In the genomic region with DNA sequence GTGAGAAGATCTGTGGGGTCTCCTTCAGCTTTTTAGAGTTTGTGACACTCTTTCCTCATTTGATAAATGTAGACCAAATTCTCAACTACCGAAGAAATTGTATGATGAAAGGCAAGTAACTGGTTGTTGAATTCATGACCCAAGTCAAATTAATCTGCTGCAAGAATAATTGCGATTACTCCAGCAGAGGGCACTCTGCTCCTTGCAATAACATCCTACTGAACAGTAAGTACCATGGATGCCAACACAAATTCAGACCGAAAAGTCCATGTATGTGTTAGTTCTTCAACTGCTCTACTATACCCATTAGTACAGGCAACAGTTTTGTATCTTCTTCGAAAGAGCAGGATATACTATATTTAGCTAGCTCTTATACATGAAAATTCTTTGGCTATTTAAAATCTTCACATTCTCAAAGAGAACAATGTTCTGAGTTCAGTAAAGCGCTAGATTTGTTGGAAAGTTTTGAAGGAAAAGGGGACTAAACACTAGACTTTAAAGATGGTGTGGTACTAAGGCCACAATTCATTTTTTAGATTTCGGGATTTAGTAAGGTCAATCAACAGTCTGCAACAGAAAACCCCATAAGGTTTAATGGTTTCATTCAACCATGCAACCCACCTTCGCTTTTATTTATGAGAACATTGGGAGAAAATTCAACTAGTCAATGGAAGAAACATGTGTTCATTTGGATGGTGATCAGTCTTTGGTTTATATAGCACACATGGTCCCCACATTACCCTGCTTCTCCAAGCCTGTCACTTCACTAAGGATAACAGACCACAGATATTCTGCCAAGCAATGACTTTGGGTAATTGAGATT, we compare ENCODE assay signal across 8 cellular contexts.
DNase-seq lines count a peak whose midpoint lies in the region; ATAC-seq, FAIRE-seq and TF ChIP-seq lines count a peak whose summit lies in the region.

No MANE protein-coding gene starts in this region.

- no peak overlapping the region for H3K9ac ChIP-seq in K562 (ENCODE audit: insufficient read depth in 1 of 2, low read depth in 2 of 2, low read length in 2 of 2)

- H3K9me3 ChIP-seq in K562 (replicated peaks; ENCODE audit: control insufficient read depth, insufficient read depth, low read depth, low read length) (no peaks in the 10 kb centered on the region), small intestine (ENCODE audit: control insufficient read depth, low read depth) (no peaks in the 10 kb centered on the region)

- ATAC-seq in GM21529 (IDR thresholded peaks at IDR 0.05; ENCODE audit: unreplicated experiment) (peak; percentile 78), K562 (peak; percentile 81), GM18505 (IDR thresholded peaks at IDR 0.05; ENCODE audit: unreplicated experiment) (no peak)

- H3K36me3 ChIP-seq in K562 (ENCODE audit: control insufficient read depth, insufficient read depth, low read length) (no peaks in the 10 kb centered on the region), small intestine (ENCODE audit: control insufficient read depth in 2 of 2, insufficient read depth in 2 of 2, low read length in 2 of 2) (no peaks in the 10 kb centered on the region)

- TF ChIP-seq CTCF in RWPE1 (conservative IDR thresholded peaks at IDR 0.05; ENCODE audit: low read depth), result peak; percentile 79
- peak; percentile 51 to 79 (median 61) for TF ChIP-seq CTCF in K562 (IDR thresholded peaks at IDR 0.05 in 2 of 3, conservative IDR thresholded peaks at IDR 0.05 in 1 of 3; ENCODE audit: insufficient read depth in 2 of 3, low read depth in 1 of 3, low read length in 3 of 3)

- H2AFZ ChIP-seq in K562 (ENCODE audit: low read depth, low read length), result no peak overlapping the region

- H4K20me1 ChIP-seq in K562 (replicated peaks; ENCODE audit: control insufficient read depth, insufficient read depth, low read length), result no peaks in the 10 kb centered on the region; the same call in 1 of the 2 replicates

- CTCF ChIA-PET in RWPE1 (lab: Yijun Ruan, JAX), result interaction anchor here (0.6 to 3.3 kb wide), 2 partner anchors 241 to 272 kb away, joined by 5 to 15 read pairs; a partner anchor contains a TSS
- CTCF ChIA-PET in K562 (lab: Yijun Ruan, JAX; ENCODE audit: low intra/inter-chr PET ratio), result interaction anchor here (1.3 kb wide), 1 partner anchor 273 kb away, joined by 5 read pairs; no protein-coding TSS in a partner anchor

- no peak for TF ChIP-seq POLR2A in K562 (conservative IDR thresholded peaks at IDR 0.05)
- no peak for TF ChIP-seq POLR2A in GM18505 (IDR thresholded peaks at IDR 0.05; ENCODE audit: borderline replicate concordance, extremely low read depth, insufficient read depth, insufficient read length)

- FAIRE-seq in K562 (lab: Jason Lieb, UNC), result peak; percentile 82
- FAIRE-seq in small intestine (lab: Jason Lieb, UNC), result no peak

- no peaks in the 10 kb centered on the region for H3K9me1 ChIP-seq in K562 (ENCODE audit: control insufficient read depth, insufficient read depth, low read length)

- H3K79me2 ChIP-seq in K562 (ENCODE audit: control insufficient read depth, insufficient read depth, low read length), result no peaks in the 10 kb centered on the region

- intact Hi-C loops in K562 (cut with micrococcal nuclease), result loop anchor here (1.0 kb wide), 2 partner anchors 23 to 272 kb away; a partner anchor contains a TSS

- no peak overlapping the region for H3K27ac ChIP-seq in RWPE1
- no peak overlapping the region for H3K27ac ChIP-seq in K562 (ENCODE audit: extremely low read depth, low read depth, low read length)
- H3K27ac ChIP-seq in small intestine (ENCODE audit: low read depth in 1 of 2, low read length in 1 of 2), result no peak overlapping the region

- H3K4me1 ChIP-seq in K562 (replicated peaks in 1 of 2; ENCODE audit: control insufficient read depth in 2 of 2, insufficient read depth in 2 of 2, low read length in 2 of 2) (no peaks in the 10 kb centered on the region; a peak in 1 of 5 replicates), small intestine (ENCODE audit: control insufficient read depth in 2 of 2, insufficient read depth in 1 of 2, low read depth in 1 of 2, low read length in 1 of 2) (no peaks in the 10 kb centered on the region)

- H3K4me3 ChIP-seq in K562, result no peak overlapping the region
- H3K4me3 ChIP-seq in small intestine (ENCODE audit: low read depth in 1 of 2, low read length in 2 of 2), result no peak overlapping the region

- POLR2A ChIA-PET in RWPE1 (lab: Yijun Ruan, JAX; ENCODE audit: low non-redundant PET), result no interaction called here
- POLR2A ChIA-PET in K562 (lab: Yijun Ruan, JAX), result no interaction called here

- under 1% methylated on average over 7 of the region's 7 CpGs for WGBS in K562 (ENCODE audit: insufficient coverage, low coverage, missing lambda C conversion rate)
- WGBS in small intestine, 3 donors, result 42 to 45% (median 43%) methylated on average over 7 of the region's 7 CpGs

- H3K4me2 ChIP-seq in K562 (ENCODE audit: insufficient read depth, low read length), result no peak overlapping the region

- no TSS peak for BruUV-seq in K562 (replicated peaks; lab: Mats Ljungman, UMichigan)

- DNase-seq in DMS53 treated with DMSO at 0.1 percent for 48 hours (lab: John Stamatoyannopoulos, UW; ENCODE audit: unreplicated experiment), result peak; percentile 65
- peak; percentile 70 for DNase-seq in LHCN-M2 (ENCODE audit: low read depth)
- DNase-seq in RWPE1 (ENCODE audit: low spot score), result peak; percentile 36
- DNase-seq in K562 (ENCODE audit: extremely low read depth in 1 of 4, low spot score in 3 of 4), result peak; percentile 35 to 70 (median 40)
- DNase-seq in hypothalamus (lab: John Stamatoyannopoulos, UW), result peak in 32 of 51 donors; percentile 2 to 77 (median 49)
- peak; percentile 72 for DNase-seq in small intestine

- H3K27me3 ChIP-seq in K562 (ENCODE audit: control insufficient read depth in 2 of 2, insufficient read depth in 2 of 2, low read length in 2 of 2) (peaks cover 0 to 3% of the 10 kb centered on the region in 2 experiments; a peak in 2 of 5 replicates), small intestine (ENCODE audit: control insufficient read depth in 2 of 2, insufficient read depth in 2 of 2, low read length in 2 of 2) (no peaks in the 10 kb centered on the region)

- no peak for TF ChIP-seq EP300 in K562 (IDR thresholded peaks at IDR 0.05; ENCODE audit: low read length)

- peak; percentile 76 to 85 for TF ChIP-seq RAD21 in K562 (CRISPR knock-in tag; conservative IDR thresholded peaks at IDR 0.05 in 1 of 2, IDR thresholded peaks at IDR 0.05 in 1 of 2)

- in situ Hi-C loops in K562 (cut with MboI), result loop anchor here (10.0 to 25.0 kb wide), 2 partner anchors 273 to 499 kb away; a partner anchor contains a TSS

TF ChIP-seq in K562, 482 proteins besides CTCF, POLR2A, EP300 and RAD21 (continues in another document):
- TF ChIP-seq ZBTB1 (CRISPR knock-in tag; IDR thresholded peaks at IDR 0.05; ENCODE audit: borderline replicate concordance, low read depth) (no peak), SMC3 (conservative IDR thresholded peaks at IDR 0.05; ENCODE audit: insufficient read depth, low read depth, low read length) (peak; percentile 71), POLR3A (IDR thresholded peaks at IDR 0.05; ENCODE audit: borderline replicate concordance, extremely low read depth, insufficient read depth, insufficient read length) (no peak)
- TF ChIP-seq, protein P1, sequence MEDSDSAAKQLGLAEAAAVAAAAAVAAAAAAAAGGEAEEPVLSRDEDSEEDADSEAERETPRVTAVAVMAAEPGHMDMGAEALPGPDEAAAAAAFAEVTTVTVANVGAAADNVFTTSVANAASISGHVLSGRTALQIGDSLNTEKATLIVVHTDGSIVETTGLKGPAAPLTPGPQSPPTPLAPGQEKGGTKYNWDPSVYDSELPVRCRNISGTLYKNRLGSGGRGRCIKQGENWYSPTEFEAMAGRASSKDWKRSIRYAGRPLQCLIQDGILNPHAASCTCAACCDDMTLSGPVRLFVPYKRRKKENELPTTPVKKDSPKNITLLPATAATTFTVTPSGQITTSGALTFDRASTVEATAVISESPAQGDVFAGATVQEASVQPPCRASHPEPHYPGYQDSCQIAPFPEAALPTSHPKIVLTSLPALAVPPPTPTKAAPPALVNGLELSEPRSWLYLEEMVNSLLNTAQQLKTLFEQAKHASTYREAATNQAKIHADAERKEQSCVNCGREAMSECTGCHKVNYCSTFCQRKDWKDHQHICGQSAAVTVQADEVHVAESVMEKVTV (CRISPR knock-in tag; IDR thresholded peaks at IDR 0.05), result peak; percentile 66
- TF ChIP-seq, protein P2, sequence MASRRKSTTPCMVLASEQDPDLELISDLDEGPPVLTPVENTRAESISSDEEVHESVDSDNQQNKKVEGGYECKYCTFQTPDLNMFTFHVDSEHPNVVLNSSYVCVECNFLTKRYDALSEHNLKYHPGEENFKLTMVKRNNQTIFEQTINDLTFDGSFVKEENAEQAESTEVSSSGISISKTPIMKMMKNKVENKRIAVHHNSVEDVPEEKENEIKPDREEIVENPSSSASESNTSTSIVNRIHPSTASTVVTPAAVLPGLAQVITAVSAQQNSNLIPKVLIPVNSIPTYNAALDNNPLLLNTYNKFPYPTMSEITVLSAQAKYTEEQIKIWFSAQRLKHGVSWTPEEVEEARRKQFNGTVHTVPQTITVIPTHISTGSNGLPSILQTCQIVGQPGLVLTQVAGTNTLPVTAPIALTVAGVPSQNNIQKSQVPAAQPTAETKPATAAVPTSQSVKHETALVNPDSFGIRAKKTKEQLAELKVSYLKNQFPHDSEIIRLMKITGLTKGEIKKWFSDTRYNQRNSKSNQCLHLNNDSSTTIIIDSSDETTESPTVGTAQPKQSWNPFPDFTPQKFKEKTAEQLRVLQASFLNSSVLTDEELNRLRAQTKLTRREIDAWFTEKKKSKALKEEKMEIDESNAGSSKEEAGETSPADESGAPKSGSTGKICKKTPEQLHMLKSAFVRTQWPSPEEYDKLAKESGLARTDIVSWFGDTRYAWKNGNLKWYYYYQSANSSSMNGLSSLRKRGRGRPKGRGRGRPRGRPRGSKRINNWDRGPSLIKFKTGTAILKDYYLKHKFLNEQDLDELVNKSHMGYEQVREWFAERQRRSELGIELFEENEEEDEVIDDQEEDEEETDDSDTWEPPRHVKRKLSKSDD (conservative IDR thresholded peaks at IDR 0.05; ENCODE audit: low read length), result no peak
